20 cellular contexts compared by ENCODE assay signal in genomic region chr6:6317386-6317785, GRCh38. TPM values are rescaled to one million over a fixed set of nuclear protein-coding genes. Genes with fewer than 3 reads are reported as not detected.
DNase-seq lines count a peak whose midpoint lies in the region; ATAC-seq, FAIRE-seq and TF ChIP-seq lines count a peak whose summit lies in the region.
"Had no signal": no experiment of that assay in that cellular context is flagged by ENCODE, and none has a peak within 500 bp of the region (broad histone marks: within the 10 kb centered on the region; RNA-seq: fewer than 3 reads in every experiment).

No MANE protein-coding gene starts in this region.

- no peaks in the 10 kb centered on the region for H3K79me2 ChIP-seq in K562 (ENCODE audit: control insufficient read depth, insufficient read depth, low read length)

- H3K9ac ChIP-seq in K562 (ENCODE audit: insufficient read depth in 1 of 2, low read depth in 2 of 2, low read length in 2 of 2) (no peak overlapping the region), subcutaneous abdominal adipose tissue (ENCODE audit: low read length in 5 of 5) (no peak overlapping the region)

- H3K27ac Mint-ChIP-seq in activated CD4-positive, alpha-beta T cell treated with anti-CD3 and anti-CD28 coated beads, Interleukin-2, amount 10 ng/mL, durations not matched to agents 24 days and 14 days, result no peak overlapping the region
- no peak overlapping the region for H3K27ac Mint-ChIP-seq in activated CD4-positive, alpha-beta T cell treated with anti-CD3 and anti-CD28 coated beads for 36 hours
- H3K27ac Mint-ChIP-seq: GM23338 had no signal

- H3K4me1 ChIP-seq in K562 (replicated peaks in 1 of 2; ENCODE audit: control insufficient read depth in 2 of 2, insufficient read depth in 2 of 2, low read length in 2 of 2) (peaks cover 0 to 3% of the 10 kb centered on the region in 2 experiments; a peak in 1 of 5 replicates), subcutaneous abdominal adipose tissue (ENCODE audit: control insufficient read depth in 5 of 5, insufficient read depth in 5 of 5, low read length in 5 of 5) (peaks cover 2 to 28% (median 20%) of the 10 kb centered on the region in 5 donors)

- no peak for TF ChIP-seq RAD21 in K562 (CRISPR knock-in tag; conservative IDR thresholded peaks at IDR 0.05 in 1 of 2, IDR thresholded peaks at IDR 0.05 in 1 of 2)

- no peaks in the 10 kb centered on the region for H3K36me3 Mint-ChIP-seq in activated CD4-positive, alpha-beta T cell treated with anti-CD3 and anti-CD28 coated beads, Interleukin-2, amount 10 ng/mL, durations not matched to agents 24 days and 14 days (ENCODE audit: low read depth)
- H3K36me3 Mint-ChIP-seq in activated CD4-positive, alpha-beta T cell treated with anti-CD3 and anti-CD28 coated beads for 36 hours (ENCODE audit: low read depth), result no peaks in the 10 kb centered on the region

- H3K4me3 ChIP-seq in K562 (no peak overlapping the region), subcutaneous abdominal adipose tissue (ENCODE audit: low read depth in 1 of 5, low read length in 5 of 5) (peak overlapping the region; percentile 4 to 67 (median 53))
- H3K4me3 ChIP-seq: GM23338 had no signal

- H3K4me1 Mint-ChIP-seq in activated CD4-positive, alpha-beta T cell treated with anti-CD3 and anti-CD28 coated beads, Interleukin-2, amount 10 ng/mL, durations not matched to agents 24 days and 14 days, result no peaks in the 10 kb centered on the region
- no peaks in the 10 kb centered on the region for H3K4me1 Mint-ChIP-seq in activated CD4-positive, alpha-beta T cell treated with anti-CD3 and anti-CD28 coated beads for 36 hours

- H3K36me3 ChIP-seq in K562 (ENCODE audit: control insufficient read depth, insufficient read depth, low read length), result no peaks in the 10 kb centered on the region
- H3K36me3 ChIP-seq in subcutaneous abdominal adipose tissue (ENCODE audit: control insufficient read depth in 5 of 5, insufficient read depth in 5 of 5, low read length in 5 of 5), result no peaks in the 10 kb centered on the region

- POLR2A ChIA-PET in activated CD4-positive, alpha-beta T cell treated with anti-CD3 and anti-CD28 coated beads for 36 hours (lab: Charles Lee), result interaction anchor here (0.6 kb wide), 1 partner anchor 199 kb away, joined by 3 read pairs; no protein-coding TSS in a partner anchor
- POLR2A ChIA-PET in K562 (lab: Yijun Ruan, JAX), result no interaction called here

- H3K27me3 ChIP-seq in K562 (ENCODE audit: control insufficient read depth in 2 of 2, insufficient read depth in 2 of 2, low read length in 2 of 2), result peaks cover 9 to 13% of the 10 kb centered on the region in 2 experiments; a peak in 3 of 5 replicates
- H3K27me3 ChIP-seq in subcutaneous abdominal adipose tissue (ENCODE audit: control insufficient read depth in 5 of 5, insufficient read depth in 4 of 5, low read length in 5 of 5), result peaks cover 9 to 16% (median 11%) of the 10 kb centered on the region in 5 donors

- peaks cover 3% of the 10 kb centered on the region; the same call in 1 of the 2 replicates for H4K20me1 ChIP-seq in K562 (replicated peaks; ENCODE audit: control insufficient read depth, insufficient read depth, low read length)

- WGBS in K562 (ENCODE audit: insufficient coverage, low coverage, missing lambda C conversion rate), result 0% methylated on average over 2 of the region's 2 CpGs

- H3K4me3 Mint-ChIP-seq in activated CD4-positive, alpha-beta T cell treated with anti-CD3 and anti-CD28 coated beads, Interleukin-2, amount 10 ng/mL, durations not matched to agents 24 days and 14 days, result no peak overlapping the region
- no peak overlapping the region for H3K4me3 Mint-ChIP-seq in activated CD4-positive, alpha-beta T cell treated with anti-CD3 and anti-CD28 coated beads for 36 hours

- peak; percentile 34 for DNase-seq in activated CD4-positive, alpha-beta T cell treated with anti-CD3 and anti-CD28 coated beads, Interleukin-2, amount 10 ng/mL, durations not matched to agents 24 days and 14 days
- DNase-seq in activated CD4-positive, alpha-beta T cell treated with anti-CD3 and anti-CD28 coated beads for 36 hours, result no peak
- peak; percentile 9 for DNase-seq in KBM-7
- DNase-seq in K562 (ENCODE audit: extremely low read depth in 1 of 4, low spot score in 3 of 4), result no peak
- no peak for DNase-seq in NCI-H82 treated with DMSO at 0.1 percent for 48 hours (lab: John Stamatoyannopoulos, UW; ENCODE audit: unreplicated experiment)
- DNase-seq in sciatic nerve (ENCODE audit: low spot score), result no peak
- DNase-seq: DMS79 treated with DMSO at 0.1 percent for 48 hours, NCI-H1092 treated with DMSO at 0.1 percent for 48 hours, NCI-H2081 treated with DMSO at 0.1 percent for 48 hours, NCI-H510A treated with DMSO at 0.1 percent for 48 hours, NCI-H82, SHP77 treated with DMSO at 0.1 percent for 48 hours had no signal

- H3K9me3 Mint-ChIP-seq in activated CD4-positive, alpha-beta T cell treated with anti-CD3 and anti-CD28 coated beads, Interleukin-2, amount 10 ng/mL, durations not matched to agents 24 days and 14 days, result no peaks in the 10 kb centered on the region
- H3K9me3 Mint-ChIP-seq in activated CD4-positive, alpha-beta T cell treated with anti-CD3 and anti-CD28 coated beads for 36 hours (ENCODE audit: low read depth), result no peaks in the 10 kb centered on the region
- H3K9me3 Mint-ChIP-seq: GM23338 had no signal

- no peak overlapping the region for H2AFZ ChIP-seq in K562 (ENCODE audit: low read depth, low read length)
- H2AFZ ChIP-seq: GM23338 had no signal

- peaks cover 52% of the 10 kb centered on the region for H3K27me3 Mint-ChIP-seq in activated CD4-positive, alpha-beta T cell treated with anti-CD3 and anti-CD28 coated beads, Interleukin-2, amount 10 ng/mL, durations not matched to agents 24 days and 14 days
- peaks cover 51% of the 10 kb centered on the region for H3K27me3 Mint-ChIP-seq in activated CD4-positive, alpha-beta T cell treated with anti-CD3 and anti-CD28 coated beads for 36 hours

- intact Hi-C loops in activated CD4-positive, alpha-beta T cell treated with anti-CD3 and anti-CD28 coated beads, Interleukin-2, amount 10 ng/mL, durations not matched to agents 24 days and 14 days (cut with micrococcal nuclease), result loop anchor here (10.0 kb wide), 1 partner anchor 227 kb away; no protein-coding TSS in a partner anchor
- intact Hi-C loops in activated CD4-positive, alpha-beta T cell treated with anti-CD3 and anti-CD28 coated beads for 36 hours (cut with DNase I, micrococcal nuclease), result no loop called here
- intact Hi-C loops in K562 (cut with micrococcal nuclease) (loop anchor here (10.0 kb wide), 1 partner anchor 263 kb away; no protein-coding TSS in a partner anchor), sciatic nerve (cut with DNase I) (no loop called here)

- no peaks in the 10 kb centered on the region for H3K9me1 ChIP-seq in K562 (ENCODE audit: control insufficient read depth, insufficient read depth, low read length)

- no peak for TF ChIP-seq EP300 in K562 (IDR thresholded peaks at IDR 0.05; ENCODE audit: low read length)

- CTCF ChIA-PET in activated CD4-positive, alpha-beta T cell treated with anti-CD3 and anti-CD28 coated beads for 36 hours (lab: Charles Lee), result no interaction called here
- CTCF ChIA-PET in K562 (lab: Yijun Ruan, JAX; ENCODE audit: low intra/inter-chr PET ratio), result no interaction called here

- H3K9me3 ChIP-seq in K562 (replicated peaks; ENCODE audit: control insufficient read depth, insufficient read depth, low read depth, low read length) (no peaks in the 10 kb centered on the region), subcutaneous abdominal adipose tissue (ENCODE audit: control insufficient read depth in 5 of 5, low read length in 5 of 5) (no peaks in the 10 kb centered on the region)
- H3K9me3 ChIP-seq: BLaER1 treated with 17β-estradiol and CSF1 and Interleukin-3, amounts not matched to agents 10 nM and 100 nM had no signal

- TF ChIP-seq CTCF in K562 (IDR thresholded peaks at IDR 0.05 in 2 of 3, conservative IDR thresholded peaks at IDR 0.05 in 1 of 3; ENCODE audit: insufficient read depth in 2 of 3, low read depth in 1 of 3, low read length in 3 of 3), result no peak

- FAIRE-seq in K562 (lab: Jason Lieb, UNC), result no peak
- FAIRE-seq: A204.1, G401.6, GM18507, RCC 7860 had no signal

- no peak for ATAC-seq in activated CD4-positive, alpha-beta T cell treated with anti-CD3 and anti-CD28 coated beads for 36 hours
- no peak for ATAC-seq in K562
- ATAC-seq in sciatic nerve, result no peak
- ATAC-seq: HCT116 had no signal

- no peak overlapping the region for H3K4me2 ChIP-seq in K562 (ENCODE audit: insufficient read depth, low read length)
- H3K4me2 ChIP-seq: GM23338 had no signal

- TF ChIP-seq POLR2A in K562 (conservative IDR thresholded peaks at IDR 0.05), result no peak

- in situ Hi-C loops in KBM-7 (cut with MboI; ENCODE audit: low pct_unique_long_range_greater_than_20kb, low sequenced_read_pairs) (no loop called here), K562 (cut with MboI) (no loop called here)

- no TSS peak for BruUV-seq in K562 (replicated peaks; lab: Mats Ljungman, UMichigan)

- H3K27ac ChIP-seq in K562 (ENCODE audit: extremely low read depth, low read depth, low read length) (no peak overlapping the region), subcutaneous abdominal adipose tissue (ENCODE audit: low read depth, low read length) (no peak overlapping the region)

TF ChIP-seq in K562, 482 proteins besides CTCF, POLR2A, EP300 and RAD21 (continues in another document):
- TF ChIP-seq TBP (optimal IDR thresholded peaks at IDR 0.05; ENCODE audit: low read depth, low read length) (no peak), ZFP30 (CRISPR knock-in tag; IDR thresholded peaks at IDR 0.05; ENCODE audit: borderline replicate concordance) (no peak)

RNA-seq across cellular contexts. Expression of gene F13A1, which starts 3.1 kb away (rescaled TPM):
- not detected in 2 replicates for total RNA-seq in activated CD4-positive, alpha-beta T cell treated with anti-CD3 and anti-CD28 coated beads, Interleukin-2, amount 10 ng/mL, durations not matched to agents 24 days and 14 days
- not detected for total RNA-seq in activated CD4-positive, alpha-beta T cell treated with anti-CD3 and anti-CD28 coated beads for 36 hours
- not detected in 2 replicates for total RNA-seq in K562 (2011; cell fraction: chromatin; rRNA removed; ENCODE audit: low replicate concordance)
- total RNA-seq in K562 (2011; cell fraction: nucleolus; rRNA removed), result not detected in 2 replicates
- total RNA-seq in K562 (2011; cell fraction: nucleoplasm; rRNA removed), result not detected in 2 replicates
- total RNA-seq in K562 (2014; rRNA removed) (not detected in 2 replicates), K562 (2014; rRNA removed; fragmentation: Illumina TruSeq; extraction: Trizol) (not detected in 2 replicates), K562 (2015; rRNA removed; fragmentation: Illumina TruSeq; extraction: Trizol) (not detected in 2 replicates), K562 (2021) (0.13 and 0.33 TPM in 2 replicates), sciatic nerve (231 TPM)
- polyA plus RNA-seq in K562 (2011; rRNA removed) (not detected in 2 replicates), K562 (2014; fragmentation: Illumina TruSeq; extraction: Trizol) (not detected in 2 replicates), K562 (2014; fragmentation: Nextera tagmentation; extraction: Ambion mirVana) (not detected), K562 (2014; rRNA removed) (not detected in 2 replicates)
- polyA plus RNA-seq in K562 (2011; cell fraction: cytosol; rRNA removed), result not detected in 2 replicates
- not detected in 2 replicates for polyA plus RNA-seq in K562 (2011; cell fraction: nucleus; rRNA removed)
- polyA plus RNA-seq in K562 (2012), result not detected in 2 replicates
- not detected in 2 replicates for polyA minus RNA-seq in K562 (2011; rRNA and poly(A)+ RNA removed)
- not detected in 2 replicates for polyA minus RNA-seq in K562 (2011; cell fraction: cytosol; rRNA and poly(A)+ RNA removed)
- not detected in 2 replicates for polyA minus RNA-seq in K562 (2011; cell fraction: nucleus; rRNA and poly(A)+ RNA removed)

Comparison
In these comparisons a context has a peak if more than half of its experiments do, and no peak if none do; other contexts are left out.
1. DNase-seq: peak in activated CD4-positive, alpha-beta T cell treated with anti-CD3 and anti-CD28 coated beads, Interleukin-2, amount 10 ng/mL, durations not matched to agents 24 days and 14 days (single experiment) and KBM-7 (single experiment); none in activated CD4-positive, alpha-beta T cell treated with anti-CD3 and anti-CD28 coated beads for 36 hours (single experiment), K562 (0 of 4), NCI-H82 treated with DMSO at 0.1 percent for 48 hours (single experiment) and sciatic nerve (single experiment).
2. intact Hi-C loops: an anchor here in activated CD4-positive, alpha-beta T cell treated with anti-CD3 and anti-CD28 coated beads, Interleukin-2, amount 10 ng/mL, durations not matched to agents 24 days and 14 days (10.0 kb wide) and K562 (10.0 kb wide); none called in activated CD4-positive, alpha-beta T cell treated with anti-CD3 and anti-CD28 coated beads for 36 hours and sciatic nerve.
3. RNA of gene F13A1, which starts 3.1 kb away (total RNA-seq): 231 TPM in sciatic nerve (single experiment); not detected in activated CD4-positive, alpha-beta T cell treated with anti-CD3 and anti-CD28 coated beads, Interleukin-2, amount 10 ng/mL, durations not matched to agents 24 days and 14 days, not detected in activated CD4-positive, alpha-beta T cell treated with anti-CD3 and anti-CD28 coated beads for 36 hours and 0.13 to 0.33 TPM in K562; every median in the first group is over 100 times any median in the second.